Comparison of ENCODE assay signal across 8 cellular contexts in genomic region chr10:73167557-73168485, GRCh38. TPM values are rescaled to one million over a fixed set of nuclear protein-coding genes. Genes with fewer than 3 reads are reported as not detected.
DNase-seq lines count a peak whose midpoint lies in the region; ATAC-seq and TF ChIP-seq lines count a peak whose summit lies in the region.

Gene ECD, minus strand, starts transcription at chr10:73168008. Its CDS starts 4,071 bp downstream, at chr10:73163937.
Gene FAM149B1, plus strand, starts transcription at chr10:73168119. Its CDS starts 221 bp downstream, at chr10:73168340.

- H3K9me3 ChIP-seq in mucosa of rectum (ENCODE audit: control insufficient read depth in 2 of 2, low read length in 2 of 2), result no peaks in the 10 kb centered on the region

- TF ChIP-seq EP300 in Ishikawa (IDR thresholded peaks at IDR 0.05; ENCODE audit: borderline replicate concordance), result no peak

- H3K27me3 Mint-ChIP-seq in activated T-cell treated with anti-CD3 and anti-CD28 coated beads, Interleukin-2, amount 50 U/mL, for 24 hours, result no peaks in the 10 kb centered on the region

- H3K36me3 Mint-ChIP-seq in activated T-cell treated with anti-CD3 and anti-CD28 coated beads, Interleukin-2, amount 50 U/mL, for 24 hours (ENCODE audit: low read depth), result peaks cover 45% of the 10 kb centered on the region

- DNase-seq in DMS153 treated with DMSO at 0.1 percent for 48 hours (lab: John Stamatoyannopoulos, UW; ENCODE audit: unreplicated experiment) (peak; percentile 65), erythroblast (lab: John Stamatoyannopoulos, UW) (peak; percentile 94 to 96)
- peak; percentile 96 for DNase-seq in activated T-cell treated with anti-CD3 and anti-CD28 coated beads, Interleukin-2, amount 50 U/mL, for 24 hours
- peak; percentile 97 for DNase-seq in stimulated activated CD8-positive, alpha-beta memory T cell treated with anti-CD3 and anti-CD28 coated beads, Interleukin-4, amount 100 ng/mL, for 48 hours

- H3K4me3 Mint-ChIP-seq in activated T-cell treated with anti-CD3 and anti-CD28 coated beads, Interleukin-2, amount 50 U/mL, for 24 hours, result peak within 1 kb of the TSS; percentile 100

- H3K27ac Mint-ChIP-seq in activated T-cell treated with anti-CD3 and anti-CD28 coated beads, Interleukin-2, amount 50 U/mL, for 24 hours, result peak within 1 kb of the TSS; percentile 100

- TF ChIP-seq RAD21 in Ishikawa (IDR thresholded peaks at IDR 0.05; ENCODE audit: low read depth), result no peak

- no peaks in the 10 kb centered on the region for H3K9me3 Mint-ChIP-seq in activated T-cell treated with anti-CD3 and anti-CD28 coated beads, Interleukin-2, amount 50 U/mL, for 24 hours

- H3K27me3 ChIP-seq in mucosa of rectum (ENCODE audit: control insufficient read depth in 2 of 2, insufficient read depth in 2 of 2, low read length in 2 of 2), result no peaks in the 10 kb centered on the region

- H3K9ac ChIP-seq in mucosa of rectum (ENCODE audit: low read depth in 1 of 2, low read length in 2 of 2), result peak within 1 kb of the TSS; percentile 99

- H3K27ac ChIP-seq in mucosa of rectum (ENCODE audit: low read depth in 2 of 2, low read length in 2 of 2), result peak within 1 kb of the TSS; percentile 87 to 95

- peak; percentile 96 for TF ChIP-seq POLR2A in erythroblast (IDR thresholded peaks at IDR 0.05; ENCODE audit: low read length)

- peaks cover 10 to 16% of the 10 kb centered on the region in 2 donors for H3K4me1 ChIP-seq in mucosa of rectum (ENCODE audit: control insufficient read depth in 2 of 2, insufficient read depth in 2 of 2, low read length in 2 of 2)

- H3K36me3 ChIP-seq in mucosa of rectum (ENCODE audit: control insufficient read depth in 2 of 2, insufficient read depth in 2 of 2, low read length in 2 of 2), result peaks cover 2 to 7% of the 10 kb centered on the region in 2 donors

- peak; percentile 81 for ATAC-seq in GM21576 (IDR thresholded peaks at IDR 0.05; ENCODE audit: unreplicated experiment)

- H3K4me1 Mint-ChIP-seq in activated T-cell treated with anti-CD3 and anti-CD28 coated beads, Interleukin-2, amount 50 U/mL, for 24 hours (ENCODE audit: low read depth), result peaks cover 38% of the 10 kb centered on the region

- H3K4me3 ChIP-seq in mucosa of rectum (ENCODE audit: low read length in 2 of 2), result peak within 1 kb of the TSS; percentile 100

TF ChIP-seq in Ishikawa, 13 proteins besides CTCF, POLR2A, EP300 and RAD21:
- peak; percentile 65; the same call in 1 of the 2 replicates for TF ChIP-seq TCF12 (IDR thresholded peaks at IDR 0.05; ENCODE audit: low read depth)
- 0 out of 2 replicates have a peak, but pooled peaks have one; percentile 16 for TF ChIP-seq CEBPB (IDR thresholded peaks at IDR 0.05)
- TF ChIP-seq, protein P1, sequence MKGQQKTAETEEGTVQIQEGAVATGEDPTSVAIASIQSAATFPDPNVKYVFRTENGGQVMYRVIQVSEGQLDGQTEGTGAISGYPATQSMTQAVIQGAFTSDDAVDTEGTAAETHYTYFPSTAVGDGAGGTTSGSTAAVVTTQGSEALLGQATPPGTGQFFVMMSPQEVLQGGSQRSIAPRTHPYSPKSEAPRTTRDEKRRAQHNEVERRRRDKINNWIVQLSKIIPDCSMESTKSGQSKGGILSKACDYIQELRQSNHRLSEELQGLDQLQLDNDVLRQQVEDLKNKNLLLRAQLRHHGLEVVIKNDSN (IDR thresholded peaks at IDR 0.05), result no peak
- TF ChIP-seq CREB1 (IDR thresholded peaks at IDR 0.05; ENCODE audit: low read depth), result peak; percentile 100
- TF ChIP-seq, protein P2, sequence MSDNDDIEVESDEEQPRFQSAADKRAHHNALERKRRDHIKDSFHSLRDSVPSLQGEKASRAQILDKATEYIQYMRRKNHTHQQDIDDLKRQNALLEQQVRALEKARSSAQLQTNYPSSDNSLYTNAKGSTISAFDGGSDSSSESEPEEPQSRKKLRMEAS (IDR thresholded peaks at IDR 0.05), result peak; percentile 29
- TF ChIP-seq EGR1 (IDR thresholded peaks at IDR 0.05), result peak; percentile 65; the same call in 1 of the 2 replicates
- peak; percentile 34; the same call in 1 of the 2 replicates for TF ChIP-seq NFIC (IDR thresholded peaks at IDR 0.05)
- TF ChIP-seq ZBTB7A (IDR thresholded peaks at IDR 0.05; ENCODE audit: low read depth), result peak; percentile 63; the same call in 1 of the 2 replicates
- peak; percentile 86 for TF ChIP-seq TAF1 (IDR thresholded peaks at IDR 0.05; ENCODE audit: low read depth)
- TF ChIP-seq YY1 (IDR thresholded peaks at IDR 0.05; ENCODE audit: low read depth), result 0 out of 2 replicates have a peak, but pooled peaks have one; percentile 52
- no peak for TF ChIP-seq TEAD4 (IDR thresholded peaks at IDR 0.05)
- TF ChIP-seq FOXM1 (IDR thresholded peaks at IDR 0.05; ENCODE audit: borderline replicate concordance, low read depth), result no peak

TF ChIP-seq in PFSK-1, 5 proteins besides CTCF, POLR2A, EP300 and RAD21:
- TF ChIP-seq FOXP2 (optimal IDR thresholded peaks at IDR 0.05; ENCODE audit: borderline replicate concordance, extremely low read depth, extremely low read length, insufficient read depth) (peak; percentile 43), TAF1 (IDR thresholded peaks at IDR 0.05; ENCODE audit: borderline replicate concordance, insufficient read depth, low read length) (peak; percentile 92), POLR2AphosphoS5 (IDR thresholded peaks at IDR 0.05; ENCODE audit: low read depth, low read length) (peak; percentile 86), SIN3A (IDR thresholded peaks at IDR 0.05; ENCODE audit: borderline replicate concordance, insufficient read depth, low read length) (no peak)
- TF ChIP-seq, protein P3, sequence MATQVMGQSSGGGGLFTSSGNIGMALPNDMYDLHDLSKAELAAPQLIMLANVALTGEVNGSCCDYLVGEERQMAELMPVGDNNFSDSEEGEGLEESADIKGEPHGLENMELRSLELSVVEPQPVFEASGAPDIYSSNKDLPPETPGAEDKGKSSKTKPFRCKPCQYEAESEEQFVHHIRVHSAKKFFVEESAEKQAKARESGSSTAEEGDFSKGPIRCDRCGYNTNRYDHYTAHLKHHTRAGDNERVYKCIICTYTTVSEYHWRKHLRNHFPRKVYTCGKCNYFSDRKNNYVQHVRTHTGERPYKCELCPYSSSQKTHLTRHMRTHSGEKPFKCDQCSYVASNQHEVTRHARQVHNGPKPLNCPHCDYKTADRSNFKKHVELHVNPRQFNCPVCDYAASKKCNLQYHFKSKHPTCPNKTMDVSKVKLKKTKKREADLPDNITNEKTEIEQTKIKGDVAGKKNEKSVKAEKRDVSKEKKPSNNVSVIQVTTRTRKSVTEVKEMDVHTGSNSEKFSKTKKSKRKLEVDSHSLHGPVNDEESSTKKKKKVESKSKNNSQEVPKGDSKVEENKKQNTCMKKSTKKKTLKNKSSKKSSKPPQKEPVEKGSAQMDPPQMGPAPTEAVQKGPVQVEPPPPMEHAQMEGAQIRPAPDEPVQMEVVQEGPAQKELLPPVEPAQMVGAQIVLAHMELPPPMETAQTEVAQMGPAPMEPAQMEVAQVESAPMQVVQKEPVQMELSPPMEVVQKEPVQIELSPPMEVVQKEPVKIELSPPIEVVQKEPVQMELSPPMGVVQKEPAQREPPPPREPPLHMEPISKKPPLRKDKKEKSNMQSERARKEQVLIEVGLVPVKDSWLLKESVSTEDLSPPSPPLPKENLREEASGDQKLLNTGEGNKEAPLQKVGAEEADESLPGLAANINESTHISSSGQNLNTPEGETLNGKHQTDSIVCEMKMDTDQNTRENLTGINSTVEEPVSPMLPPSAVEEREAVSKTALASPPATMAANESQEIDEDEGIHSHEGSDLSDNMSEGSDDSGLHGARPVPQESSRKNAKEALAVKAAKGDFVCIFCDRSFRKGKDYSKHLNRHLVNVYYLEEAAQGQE (IDR thresholded peaks at IDR 0.05; ENCODE audit: insufficient read depth in 1 of 2, low read depth in 2 of 2, low read length in 2 of 2), result no peak

RNA-seq across cellular contexts. Expression of gene ECD, which starts in this region (rescaled TPM):
- polyA plus RNA-seq in PFSK-1 (2012; ENCODE audit: insufficient read length, low read depth), result 26.0 TPM

RNA-seq across cellular contexts. Expression of gene FAM149B1, which starts in this region (rescaled TPM):
- 8.6 TPM for polyA plus RNA-seq in PFSK-1 (2012; ENCODE audit: insufficient read length, low read depth)

Comparison
In these comparisons a context has a peak if more than half of its experiments do, and no peak if none do; other contexts are left out.
1. Peak in every context shown above with its lines: DNase-seq, ATAC-seq, H3K4me3 ChIP-seq and H3K27ac ChIP-seq.